20 cellular contexts compared by ENCODE assay signal in the genomic region with DNA sequence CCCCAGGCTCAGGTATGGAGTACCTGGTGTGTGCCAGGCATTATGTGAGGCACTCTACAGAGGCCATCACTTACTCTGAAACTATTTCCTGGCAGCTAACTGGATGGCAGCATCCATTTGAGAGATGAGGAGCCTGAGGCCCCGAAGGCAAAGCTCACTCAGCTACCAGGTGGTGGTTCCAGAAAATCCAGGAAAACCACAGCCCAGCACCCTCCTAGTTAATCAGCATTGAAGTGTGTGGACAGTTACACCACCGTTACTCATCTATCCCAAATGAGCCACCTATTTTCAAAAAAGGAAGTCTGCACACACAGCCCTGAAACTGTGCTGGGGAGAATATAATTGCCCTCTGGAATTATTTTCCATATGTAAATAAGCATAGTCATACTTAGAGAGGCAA.
DNase-seq lines count a peak whose midpoint lies in the region; ATAC-seq and TF ChIP-seq lines count a peak whose summit lies in the region.
"Had no signal": no experiment of that assay in that cellular context is flagged by ENCODE, and none has a peak within 500 bp of the region (broad histone marks: within the 10 kb centered on the region; RNA-seq: fewer than 3 reads in every experiment).

No MANE protein-coding gene starts in this region.

- no peak overlapping the region for H3K4me3 ChIP-seq in NB4 (ENCODE audit: low read depth, low read length)
- H3K4me3 ChIP-seq: mucosa of descending colon, PC-9, smooth muscle cell had no signal

- DNase-seq in SKM-1 treated with dmso at 0.1 percent for 144 hours (lab: John Stamatoyannopoulos, UW; ENCODE audit: unreplicated experiment) = peak; percentile 6
- DNase-seq in SKM-1 (lab: John Stamatoyannopoulos, UW; ENCODE audit: unreplicated experiment) = no peak
- DNase-seq in NB4 (ENCODE audit: low read depth) = peak; percentile 61
- peak; percentile 14 for DNase-seq in amniotic epithelial cell (ENCODE audit: low read depth)
- peak; percentile 10 for DNase-seq in stromal cell of bone marrow (ENCODE audit: low read depth)
- DNase-seq in WTC11 (ENCODE audit: low spot score) = no peak
- no peak for DNase-seq in NCI-H1436 treated with DMSO at 0.1 percent for 48 hours (lab: John Stamatoyannopoulos, UW)
- DNase-seq: 8988T; activated CD4-positive, alpha-beta memory T cell treated with anti-CD3 and anti-CD28 coated beads for 36 hours; activated gamma-delta T cell; effector memory CD4-positive, alpha-beta T cell; immature natural killer cell; mucosa of descending colon; NCI-H1105 treated with DMSO at 0.1 percent for 48 hours; NCI-H2227 treated with DMSO at 0.1 percent for 48 hours; stimulated activated naive CD8-positive, alpha-beta T cell treated with anti-CD3 and anti-CD28 coated beads, Interleukin-15, amount 100 ng/mL, for 72 hours had no signal

- no peaks in the 10 kb centered on the region for H3K9me3 Mint-ChIP-seq in WTC11
- H3K9me3 Mint-ChIP-seq: activated CD4-positive, alpha-beta memory T cell treated with anti-CD3 and anti-CD28 coated beads for 36 hours; immature natural killer cell; stimulated activated naive CD8-positive, alpha-beta T cell treated with anti-CD3 and anti-CD28 coated beads, Interleukin-15, amount 100 ng/mL, for 72 hours had no signal

- no peak for ATAC-seq in WTC11
- no peak for ATAC-seq in GM19023 (IDR thresholded peaks at IDR 0.05; ENCODE audit: unreplicated experiment)
- ATAC-seq: HCT116; mucosa of descending colon; stimulated activated naive CD8-positive, alpha-beta T cell treated with anti-CD3 and anti-CD28 coated beads, Interleukin-15, amount 100 ng/mL, for 72 hours had no signal

- no peak overlapping the region for H3K4me3 Mint-ChIP-seq in WTC11
- H3K4me3 Mint-ChIP-seq: activated CD4-positive, alpha-beta memory T cell treated with anti-CD3 and anti-CD28 coated beads for 36 hours; immature natural killer cell; stimulated activated naive CD8-positive, alpha-beta T cell treated with anti-CD3 and anti-CD28 coated beads, Interleukin-15, amount 100 ng/mL, for 72 hours had no signal

- no peak for TF ChIP-seq POLR2A in NB4 (IDR thresholded peaks at IDR 0.05; ENCODE audit: extremely low read depth, insufficient read length)

- TF ChIP-seq CTCF in NB4 (IDR thresholded peaks at IDR 0.05; ENCODE audit: low read depth, low read length) = no peak
- TF ChIP-seq CTCF in WTC11 (IDR thresholded peaks at IDR 0.05) = no peak

- no peaks in the 10 kb centered on the region for H3K36me3 Mint-ChIP-seq in WTC11
- H3K36me3 Mint-ChIP-seq: activated CD4-positive, alpha-beta memory T cell treated with anti-CD3 and anti-CD28 coated beads for 36 hours had no signal

- POLR2A ChIA-PET in WTC11 (lab: Charles Lee) = no interaction called here

- H3K27me3 Mint-ChIP-seq in WTC11 (ENCODE audit: low read depth) = no peaks in the 10 kb centered on the region; the same call in 1 of the 2 replicates
- H3K27me3 Mint-ChIP-seq: activated CD4-positive, alpha-beta memory T cell treated with anti-CD3 and anti-CD28 coated beads for 36 hours; stimulated activated naive CD8-positive, alpha-beta T cell treated with anti-CD3 and anti-CD28 coated beads, Interleukin-15, amount 100 ng/mL, for 72 hours had no signal

- CTCF ChIA-PET in WTC11 (lab: Charles Lee) = interaction anchor here (1.5 kb wide), 1 partner anchor 43 kb away, joined by 4 read pairs; no protein-coding TSS in a partner anchor

- H3K27ac Mint-ChIP-seq in WTC11 = no peak overlapping the region
- H3K27ac Mint-ChIP-seq: activated CD4-positive, alpha-beta memory T cell treated with anti-CD3 and anti-CD28 coated beads for 36 hours; immature natural killer cell had no signal

- H3K4me1 Mint-ChIP-seq in WTC11 = no peaks in the 10 kb centered on the region
- H3K4me1 Mint-ChIP-seq: immature natural killer cell; stimulated activated naive CD8-positive, alpha-beta T cell treated with anti-CD3 and anti-CD28 coated beads, Interleukin-15, amount 100 ng/mL, for 72 hours had no signal

TF ChIP-seq in WTC11, 78 proteins besides CTCF, POLR2A, EP300 and RAD21:
- TF ChIP-seq NFE2L1 (CRISPR knock-in tag; IDR thresholded peaks at IDR 0.05) = no peak
- TF ChIP-seq, protein P1, sequence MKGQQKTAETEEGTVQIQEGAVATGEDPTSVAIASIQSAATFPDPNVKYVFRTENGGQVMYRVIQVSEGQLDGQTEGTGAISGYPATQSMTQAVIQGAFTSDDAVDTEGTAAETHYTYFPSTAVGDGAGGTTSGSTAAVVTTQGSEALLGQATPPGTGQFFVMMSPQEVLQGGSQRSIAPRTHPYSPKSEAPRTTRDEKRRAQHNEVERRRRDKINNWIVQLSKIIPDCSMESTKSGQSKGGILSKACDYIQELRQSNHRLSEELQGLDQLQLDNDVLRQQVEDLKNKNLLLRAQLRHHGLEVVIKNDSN (CRISPR knock-in tag; IDR thresholded peaks at IDR 0.05) = no peak
- TF ChIP-seq, protein P2, sequence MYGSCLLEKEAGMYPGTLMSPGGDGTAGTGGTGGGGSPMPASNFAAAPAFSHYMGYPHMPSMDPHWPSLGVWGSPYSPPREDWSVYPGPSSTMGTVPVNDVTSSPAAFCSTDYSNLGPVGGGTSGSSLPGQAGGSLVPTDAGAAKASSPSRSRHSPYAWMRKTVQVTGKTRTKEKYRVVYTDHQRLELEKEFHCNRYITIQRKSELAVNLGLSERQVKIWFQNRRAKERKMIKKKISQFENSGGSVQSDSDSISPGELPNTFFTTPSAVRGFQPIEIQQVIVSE (CRISPR knock-in tag; IDR thresholded peaks at IDR 0.05; ENCODE audit: borderline replicate concordance) = no peak

Comparison
In these comparisons a context has a peak if more than half of its experiments do, and no peak if none do; other contexts are left out.
1. DNase-seq: peak in SKM-1 treated with dmso at 0.1 percent for 144 hours (single experiment), NB4 (single experiment), amniotic epithelial cell (single experiment) and stromal cell of bone marrow (single experiment); none in SKM-1 (single experiment), WTC11 (single experiment) and NCI-H1436 treated with DMSO at 0.1 percent for 48 hours (single experiment).